14 cellular contexts compared by ENCODE assay signal in genomic region chr2:88181511-88181910, GRCh38. TPM values are rescaled to one million over a fixed set of nuclear protein-coding genes. Genes with fewer than 3 reads are reported as not detected.
DNase-seq lines count a peak whose midpoint lies in the region; ATAC-seq and TF ChIP-seq lines count a peak whose summit lies in the region.
"Had no signal": no experiment of that assay in that cellular context is flagged by ENCODE, and none has a peak within 500 bp of the region (broad histone marks: within the 10 kb centered on the region; RNA-seq: fewer than 3 reads in every experiment).

No MANE protein-coding gene starts in this region.

- TF ChIP-seq CTCF in epithelial cell of esophagus (IDR thresholded peaks at IDR 0.05; ENCODE audit: insufficient read depth, low read depth, low read length, missing control alignments) (no peak), WTC11 (IDR thresholded peaks at IDR 0.05) (no peak)

- CTCF ChIA-PET in activated CD4-positive, alpha-beta memory T cell treated with anti-CD3 and anti-CD28 coated beads for 36 hours (lab: Charles Lee), result no interaction called here
- CTCF ChIA-PET in activated CD4-positive, alpha-beta memory T cell treated with anti-CD3 and anti-CD28 coated beads, Interleukin-2, amount 10 ng/mL, durations not matched to agents 7 days and 5 days (lab: Charles Lee), result no interaction called here
- CTCF ChIA-PET in activated CD8-positive, alpha-beta memory T cell treated with anti-CD3 and anti-CD28 coated beads, Interleukin-2, amount 10 ng/mL, durations not matched to agents 7 days and 5 days (lab: Charles Lee), result no interaction called here
- CTCF ChIA-PET in WTC11 (lab: Charles Lee), result no interaction called here

- H3K9me3 Mint-ChIP-seq in activated CD4-positive, alpha-beta memory T cell treated with anti-CD3 and anti-CD28 coated beads for 36 hours, result peaks cover 6% of the 10 kb centered on the region
- no peaks in the 10 kb centered on the region for H3K9me3 Mint-ChIP-seq in activated CD4-positive, alpha-beta memory T cell treated with anti-CD3 and anti-CD28 coated beads, Interleukin-2, amount 10 ng/mL, durations not matched to agents 7 days and 5 days
- peaks cover 4% of the 10 kb centered on the region for H3K9me3 Mint-ChIP-seq in stimulated activated memory B cell treated with anti-CD40 and anti-IgM and Interleukin-4, amounts not matched to agents 10 μg/mL and 1 μg/mL and 100 μg/mL, for 72 hours
- H3K9me3 Mint-ChIP-seq in activated CD8-positive, alpha-beta memory T cell treated with anti-CD3 and anti-CD28 coated beads, Interleukin-2, amount 10 ng/mL, durations not matched to agents 7 days and 5 days (ENCODE audit: low read depth), result no peaks in the 10 kb centered on the region
- H3K9me3 Mint-ChIP-seq in WTC11, result no peaks in the 10 kb centered on the region

- ATAC-seq in stimulated activated memory B cell treated with anti-CD40 and anti-IgM and Interleukin-4, amounts not matched to agents 10 μg/mL and 1 μg/mL and 100 μg/mL, for 72 hours, result no peak
- ATAC-seq in activated CD8-positive, alpha-beta memory T cell treated with anti-CD3 and anti-CD28 coated beads, Interleukin-2, amount 10 ng/mL, durations not matched to agents 7 days and 5 days, result no peak
- no peak for ATAC-seq in WTC11

- intact Hi-C loops in activated CD4-positive, alpha-beta memory T cell treated with anti-CD3 and anti-CD28 coated beads for 36 hours (cut with micrococcal nuclease), result no loop called here

- DNase-seq in activated CD4-positive, alpha-beta memory T cell treated with anti-CD3 and anti-CD28 coated beads for 36 hours, result no peak
- DNase-seq in activated CD4-positive, alpha-beta memory T cell treated with anti-CD3 and anti-CD28 coated beads, Interleukin-2, amount 10 ng/mL, durations not matched to agents 7 days and 5 days, result no peak
- DNase-seq in SK-MEL-5 (ENCODE audit: low read depth, low spot score), result peak; percentile 24
- peak; percentile 73 for DNase-seq in epithelial cell of esophagus (ENCODE audit: low read depth)
- DNase-seq in activated CD8-positive, alpha-beta memory T cell treated with anti-CD3 and anti-CD28 coated beads, Interleukin-2, amount 10 ng/mL, durations not matched to agents 7 days and 5 days, result no peak
- no peak for DNase-seq in globus pallidus (ENCODE audit: low spot score)
- DNase-seq in WTC11 (ENCODE audit: low spot score), result no peak
- DNase-seq: activated CD8-positive, alpha-beta memory T cell treated with anti-CD3 and anti-CD28 coated beads, Interleukin-2, amount 50 U/mL, for 4 hours; GDM1; hippocampal formation; NCI-H1694 treated with DMSO at 0.1 percent for 48 hours; stimulated activated CD4-positive, alpha-beta T cell treated with anti-CD3 and anti-CD28 coated beads, Interleukin-4, amount 100 ng/mL, for 1 hour; substantia nigra had no signal

- H3K27me3 Mint-ChIP-seq in activated CD4-positive, alpha-beta memory T cell treated with anti-CD3 and anti-CD28 coated beads for 36 hours, result peaks cover 8% of the 10 kb centered on the region
- peaks cover 8% of the 10 kb centered on the region for H3K27me3 Mint-ChIP-seq in activated CD4-positive, alpha-beta memory T cell treated with anti-CD3 and anti-CD28 coated beads, Interleukin-2, amount 10 ng/mL, durations not matched to agents 7 days and 5 days
- no peaks in the 10 kb centered on the region for H3K27me3 Mint-ChIP-seq in stimulated activated memory B cell treated with anti-CD40 and anti-IgM and Interleukin-4, amounts not matched to agents 10 μg/mL and 1 μg/mL and 100 μg/mL, for 72 hours
- H3K27me3 Mint-ChIP-seq in activated CD8-positive, alpha-beta memory T cell treated with anti-CD3 and anti-CD28 coated beads, Interleukin-2, amount 10 ng/mL, durations not matched to agents 7 days and 5 days, result peaks cover 9% of the 10 kb centered on the region
- H3K27me3 Mint-ChIP-seq in WTC11 (ENCODE audit: low read depth), result peaks cover 8% of the 10 kb centered on the region

- peak overlapping the region; percentile 60 for H3K27ac Mint-ChIP-seq in activated CD4-positive, alpha-beta memory T cell treated with anti-CD3 and anti-CD28 coated beads for 36 hours
- no peak overlapping the region for H3K27ac Mint-ChIP-seq in activated CD4-positive, alpha-beta memory T cell treated with anti-CD3 and anti-CD28 coated beads, Interleukin-2, amount 10 ng/mL, durations not matched to agents 7 days and 5 days
- H3K27ac Mint-ChIP-seq in stimulated activated memory B cell treated with anti-CD40 and anti-IgM and Interleukin-4, amounts not matched to agents 10 μg/mL and 1 μg/mL and 100 μg/mL, for 72 hours, result peak overlapping the region; percentile 65
- no peak overlapping the region for H3K27ac Mint-ChIP-seq in activated CD8-positive, alpha-beta memory T cell treated with anti-CD3 and anti-CD28 coated beads, Interleukin-2, amount 10 ng/mL, durations not matched to agents 7 days and 5 days
- no peak overlapping the region for H3K27ac Mint-ChIP-seq in WTC11

- in situ Hi-C loops in SK-MEL-5 (cut with HindIII; ENCODE audit: low pct_unique_long_range_greater_than_20kb, low sequenced_read_pairs), result no loop called here

- H3K36me3 Mint-ChIP-seq in activated CD4-positive, alpha-beta memory T cell treated with anti-CD3 and anti-CD28 coated beads for 36 hours, result no peaks in the 10 kb centered on the region
- no peaks in the 10 kb centered on the region for H3K36me3 Mint-ChIP-seq in activated CD4-positive, alpha-beta memory T cell treated with anti-CD3 and anti-CD28 coated beads, Interleukin-2, amount 10 ng/mL, durations not matched to agents 7 days and 5 days (ENCODE audit: low read depth)
- H3K36me3 Mint-ChIP-seq in stimulated activated memory B cell treated with anti-CD40 and anti-IgM and Interleukin-4, amounts not matched to agents 10 μg/mL and 1 μg/mL and 100 μg/mL, for 72 hours, result peaks cover 15% of the 10 kb centered on the region
- H3K36me3 Mint-ChIP-seq in activated CD8-positive, alpha-beta memory T cell treated with anti-CD3 and anti-CD28 coated beads, Interleukin-2, amount 10 ng/mL, durations not matched to agents 7 days and 5 days, result no peaks in the 10 kb centered on the region
- no peaks in the 10 kb centered on the region; the same call in 1 of the 2 replicates for H3K36me3 Mint-ChIP-seq in WTC11

- no peak overlapping the region for H3K4me3 Mint-ChIP-seq in activated CD4-positive, alpha-beta memory T cell treated with anti-CD3 and anti-CD28 coated beads for 36 hours
- no peak overlapping the region for H3K4me3 Mint-ChIP-seq in activated CD4-positive, alpha-beta memory T cell treated with anti-CD3 and anti-CD28 coated beads, Interleukin-2, amount 10 ng/mL, durations not matched to agents 7 days and 5 days
- no peak overlapping the region for H3K4me3 Mint-ChIP-seq in stimulated activated memory B cell treated with anti-CD40 and anti-IgM and Interleukin-4, amounts not matched to agents 10 μg/mL and 1 μg/mL and 100 μg/mL, for 72 hours
- no peak overlapping the region for H3K4me3 Mint-ChIP-seq in activated CD8-positive, alpha-beta memory T cell treated with anti-CD3 and anti-CD28 coated beads, Interleukin-2, amount 10 ng/mL, durations not matched to agents 7 days and 5 days
- H3K4me3 Mint-ChIP-seq in WTC11, result no peak overlapping the region

- POLR2A ChIA-PET in activated CD4-positive, alpha-beta memory T cell treated with anti-CD3 and anti-CD28 coated beads for 36 hours (lab: Charles Lee), result no interaction called here
- POLR2A ChIA-PET in activated CD4-positive, alpha-beta memory T cell treated with anti-CD3 and anti-CD28 coated beads, Interleukin-2, amount 10 ng/mL, durations not matched to agents 7 days and 5 days (lab: Charles Lee), result no interaction called here
- POLR2A ChIA-PET in WTC11 (lab: Charles Lee), result no interaction called here

- H3K4me1 Mint-ChIP-seq in activated CD4-positive, alpha-beta memory T cell treated with anti-CD3 and anti-CD28 coated beads for 36 hours (ENCODE audit: low read depth), result peaks cover 9% of the 10 kb centered on the region
- peaks cover 14% of the 10 kb centered on the region for H3K4me1 Mint-ChIP-seq in activated CD4-positive, alpha-beta memory T cell treated with anti-CD3 and anti-CD28 coated beads, Interleukin-2, amount 10 ng/mL, durations not matched to agents 7 days and 5 days
- peaks cover 5% of the 10 kb centered on the region for H3K4me1 Mint-ChIP-seq in stimulated activated memory B cell treated with anti-CD40 and anti-IgM and Interleukin-4, amounts not matched to agents 10 μg/mL and 1 μg/mL and 100 μg/mL, for 72 hours
- H3K4me1 Mint-ChIP-seq in activated CD8-positive, alpha-beta memory T cell treated with anti-CD3 and anti-CD28 coated beads, Interleukin-2, amount 10 ng/mL, durations not matched to agents 7 days and 5 days, result peaks cover 15% of the 10 kb centered on the region
- H3K4me1 Mint-ChIP-seq in WTC11, result peaks cover 14% of the 10 kb centered on the region

- H3K4me3 ChIP-seq in epithelial cell of esophagus (ENCODE audit: low read length), result no peak overlapping the region

TF ChIP-seq in WTC11, 78 proteins besides CTCF, POLR2A, EP300 and RAD21 (continues in another document):
- no peak for TF ChIP-seq NFE2L1 (CRISPR knock-in tag; IDR thresholded peaks at IDR 0.05)
- TF ChIP-seq TEAD1 (CRISPR knock-in tag; IDR thresholded peaks at IDR 0.05), result no peak
- TF ChIP-seq NFATC4 (CRISPR knock-in tag; IDR thresholded peaks at IDR 0.05), result no peak

RNA-seq across cellular contexts. Expression of gene THNSL2, which starts 11.4 kb away (rescaled TPM):
- total RNA-seq in activated CD4-positive, alpha-beta memory T cell treated with anti-CD3 and anti-CD28 coated beads for 36 hours, result under 1 TPM; 0.41 to 0.48 TPM
- not detected for total RNA-seq in activated CD4-positive, alpha-beta memory T cell treated with anti-CD3 and anti-CD28 coated beads, Interleukin-2, amount 10 ng/mL, durations not matched to agents 7 days and 5 days
- 4.5 and 5.2 TPM in 2 replicates for total RNA-seq in SK-MEL-5 (2014; rRNA removed; shearing (Covaris generic))
- 4.4 and 4.8 TPM in 2 replicates for polyA plus RNA-seq in SK-MEL-5 (2015; cell fraction: cytosol; rRNA removed)
- 14.8 and 26.8 TPM in 2 replicates for polyA plus RNA-seq in SK-MEL-5 (2015; cell fraction: nucleus; rRNA removed)
- under 1 TPM; 0.53 to 0.77 TPM for total RNA-seq in activated CD8-positive, alpha-beta memory T cell treated with anti-CD3 and anti-CD28 coated beads, Interleukin-2, amount 10 ng/mL, durations not matched to agents 7 days and 5 days
- 10.5 to 15.7 TPM (median 15.1 TPM) in 3 replicates for total RNA-seq in WTC11 (2021)

RNA-seq across cellular contexts. Expression of gene FABP1, which starts 53.6 kb away (rescaled TPM):
- not detected for total RNA-seq in activated CD4-positive, alpha-beta memory T cell treated with anti-CD3 and anti-CD28 coated beads for 36 hours
- not detected for total RNA-seq in activated CD4-positive, alpha-beta memory T cell treated with anti-CD3 and anti-CD28 coated beads, Interleukin-2, amount 10 ng/mL, durations not matched to agents 7 days and 5 days
- total RNA-seq in SK-MEL-5 (2014; rRNA removed; shearing (Covaris generic)), result not detected in 2 replicates
- not detected in 2 replicates for polyA plus RNA-seq in SK-MEL-5 (2015; cell fraction: cytosol; rRNA removed)
- polyA plus RNA-seq in SK-MEL-5 (2015; cell fraction: nucleus; rRNA removed), result not detected in 2 replicates
- total RNA-seq in activated CD8-positive, alpha-beta memory T cell treated with anti-CD3 and anti-CD28 coated beads, Interleukin-2, amount 10 ng/mL, durations not matched to agents 7 days and 5 days, result not detected
- 0.39 to 1.1 TPM (median 0.46 TPM) in 3 replicates for total RNA-seq in WTC11 (2021)

Comparison
In these comparisons a context has a peak if more than half of its experiments do, and no peak if none do; other contexts are left out.
1. H3K27ac Mint-ChIP-seq: peak in activated CD4-positive, alpha-beta memory T cell treated with anti-CD3 and anti-CD28 coated beads for 36 hours (single experiment) and stimulated activated memory B cell treated with anti-CD40 and anti-IgM and Interleukin-4, amounts not matched to agents 10 μg/mL and 1 μg/mL and 100 μg/mL, for 72 hours (single experiment); none in activated CD4-positive, alpha-beta memory T cell treated with anti-CD3 and anti-CD28 coated beads, Interleukin-2, amount 10 ng/mL, durations not matched to agents 7 days and 5 days (single experiment), activated CD8-positive, alpha-beta memory T cell treated with anti-CD3 and anti-CD28 coated beads, Interleukin-2, amount 10 ng/mL, durations not matched to agents 7 days and 5 days (single experiment) and WTC11 (single experiment).
2. DNase-seq: peak in SK-MEL-5 (single experiment) and epithelial cell of esophagus (single experiment); none in activated CD4-positive, alpha-beta memory T cell treated with anti-CD3 and anti-CD28 coated beads for 36 hours (single experiment), activated CD4-positive, alpha-beta memory T cell treated with anti-CD3 and anti-CD28 coated beads, Interleukin-2, amount 10 ng/mL, durations not matched to agents 7 days and 5 days (single experiment), activated CD8-positive, alpha-beta memory T cell treated with anti-CD3 and anti-CD28 coated beads, Interleukin-2, amount 10 ng/mL, durations not matched to agents 7 days and 5 days (single experiment), globus pallidus (single experiment) and WTC11 (single experiment).